ENCODE assay signal across 10 cellular contexts in genomic region chr16:72198021-72198420, GRCh38. TPM values are rescaled to one million over a fixed set of nuclear protein-coding genes. Genes with fewer than 3 reads are reported as not detected.
DNase-seq lines count a peak whose midpoint lies in the region; ATAC-seq and TF ChIP-seq lines count a peak whose summit lies in the region.
"Had no signal": no experiment of that assay in that cellular context is flagged by ENCODE, and none has a peak within 500 bp of the region (broad histone marks: within the 10 kb centered on the region; RNA-seq: fewer than 3 reads in every experiment).

No MANE protein-coding gene starts in this region.

- H3K36me3 ChIP-seq in body of pancreas (replicated peaks in 1 of 2; ENCODE audit: insufficient read depth in 1 of 2, low read depth in 2 of 2), result no peaks in the 10 kb centered on the region
- H3K36me3 ChIP-seq in mesenchymal stem cell (ENCODE audit: control insufficient read depth in 1 of 2, insufficient read depth in 2 of 2, low read depth in 1 of 2, low read length in 2 of 2), result no peaks in the 10 kb centered on the region
- H3K36me3 ChIP-seq: lower lobe of right lung had no signal

- no peaks in the 10 kb centered on the region for H3K79me1 ChIP-seq in mesenchymal stem cell (replicated peaks; ENCODE audit: low read length, poor library complexity, severe bottlenecking)

- H2BK5ac ChIP-seq in mesenchymal stem cell (ENCODE audit: low read depth, low read length, poor library complexity, severe bottlenecking), result no peak overlapping the region

- intact Hi-C loops in body of pancreas (cut with DNase I), result no loop called here

- H3K27me3 ChIP-seq in body of pancreas (no peaks in the 10 kb centered on the region), mesenchymal stem cell (ENCODE audit: control insufficient read depth in 1 of 2, insufficient read depth in 1 of 2, low read length in 2 of 2) (no peaks in the 10 kb centered on the region)

- H2BK120ac ChIP-seq in mesenchymal stem cell (ENCODE audit: low read depth, low read length), result no peak overlapping the region

- H3K4me3 ChIP-seq in body of pancreas (no peak overlapping the region), mesenchymal stem cell (ENCODE audit: insufficient read depth in 1 of 2, low read depth in 1 of 2, low read length in 2 of 2) (no peak overlapping the region)
- H3K4me3 ChIP-seq: lower lobe of right lung had no signal

- no peak overlapping the region for H4K91ac ChIP-seq in mesenchymal stem cell (ENCODE audit: low read length)

- H3K23ac ChIP-seq in mesenchymal stem cell (ENCODE audit: low read length in 2 of 2), result no peak overlapping the region

- no peak for TF ChIP-seq POLR2A in body of pancreas (IDR thresholded peaks at IDR 0.05)

- H3K4me1 ChIP-seq in body of pancreas (peaks cover 18% of the 10 kb centered on the region), mesenchymal stem cell (ENCODE audit: control insufficient read depth, insufficient read depth, low read depth, low read length) (no peaks in the 10 kb centered on the region)

- H3K18ac ChIP-seq in mesenchymal stem cell (ENCODE audit: low read depth in 1 of 2, low read length in 2 of 2), result no peak overlapping the region

- H2AK5ac ChIP-seq in mesenchymal stem cell (ENCODE audit: low read length, severe bottlenecking), result no peak overlapping the region

- ATAC-seq in body of pancreas, result no peak
- no peak for ATAC-seq in HG02981 (IDR thresholded peaks at IDR 0.05; ENCODE audit: unreplicated experiment)
- ATAC-seq in HG02938 (IDR thresholded peaks at IDR 0.05; ENCODE audit: unreplicated experiment), result no peak
- ATAC-seq: activated naive CD4-positive, alpha-beta T cell treated with anti-CD3 and anti-CD28 coated beads, Interleukin-2, amount 50 U/mL, for 72 hours; lower lobe of right lung had no signal

- H3K9me3 ChIP-seq in body of pancreas (no peaks in the 10 kb centered on the region), mesenchymal stem cell (ENCODE audit: control insufficient read depth, low read length) (no peaks in the 10 kb centered on the region)
- H3K9me3 ChIP-seq: lower lobe of right lung had no signal

- H4K8ac ChIP-seq in mesenchymal stem cell (ENCODE audit: low read length), result no peak overlapping the region

- H2BK12ac ChIP-seq in mesenchymal stem cell (ENCODE audit: low read length in 2 of 2), result no peak overlapping the region

- no peak overlapping the region for H2AFZ ChIP-seq in mesenchymal stem cell (ENCODE audit: low read depth, low read length)

- TF ChIP-seq CTCF in AG09319 (IDR thresholded peaks at IDR 0.05; ENCODE audit: low read depth, low read length) (no peak), body of pancreas (IDR thresholded peaks at IDR 0.05) (no peak)

- no peak overlapping the region for H3K14ac ChIP-seq in mesenchymal stem cell (ENCODE audit: low read length in 2 of 2)

- H3K9ac ChIP-seq in mesenchymal stem cell (ENCODE audit: low read length), result peak overlapping the region; percentile 48

- no peak overlapping the region for H3K4me2 ChIP-seq in mesenchymal stem cell (ENCODE audit: low read length, poor library complexity, severe bottlenecking)

- H2BK15ac ChIP-seq in mesenchymal stem cell (ENCODE audit: low read depth, poor library complexity, severe bottlenecking), result no peak overlapping the region

- no peak overlapping the region for H3K4ac ChIP-seq in mesenchymal stem cell (ENCODE audit: low read depth in 1 of 2, low read length in 2 of 2)

- peak; percentile 41 for DNase-seq in AG09319 (ENCODE audit: extremely low read depth, low read depth)
- peak; percentile 93 for DNase-seq in NCI-H1092 treated with DMSO at 0.1 percent for 48 hours (lab: John Stamatoyannopoulos, UW)
- DNase-seq in body of pancreas, result peak; percentile 22 to 77 (median 59)
- peak; percentile 80 for DNase-seq in mesenchymal stem cell
- no peak for DNase-seq in NK-92 (lab: John Stamatoyannopoulos, UW; ENCODE audit: unreplicated experiment)
- DNase-seq in NCI-H128 (lab: John Stamatoyannopoulos, UW; ENCODE audit: unreplicated experiment), result no peak
- DNase-seq: lower lobe of right lung had no signal

- peak overlapping the region in 1 of 4 donors; percentile 26 for H3K27ac ChIP-seq in body of pancreas
- H3K27ac ChIP-seq in mesenchymal stem cell (ENCODE audit: low read length, poor library complexity, severe bottlenecking), result no peak overlapping the region
- H3K27ac ChIP-seq: lower lobe of right lung had no signal

- WGBS in body of pancreas, 2 donors, result 60 to 65% methylated on average over 6 of the region's 6 CpGs
- 79% methylated on average over 6 of the region's 6 CpGs for WGBS in mesenchymal stem cell

RNA-seq across cellular contexts. Expression of gene PMFBP1, which starts 26.1 kb away (rescaled TPM):
- total RNA-seq in body of pancreas, result 1 to 10 TPM; 2.0 to 4.4 TPM
- 0.06 TPM for polyA plus RNA-seq in mesenchymal stem cell (2013, experiment 1 of 2)
- 0.05 TPM for polyA plus RNA-seq in mesenchymal stem cell (2013, experiment 2 of 2)

Comparison
In these comparisons a context has a peak if more than half of its experiments do, and no peak if none do; other contexts are left out.
1. DNase-seq: peak in AG09319 (single experiment), NCI-H1092 treated with DMSO at 0.1 percent for 48 hours (single experiment), body of pancreas (4 of 4) and mesenchymal stem cell (single experiment); none in NK-92 (single experiment) and NCI-H128 (single experiment).